In genomic region chr16:30747799-30748633, GRCh38 we compare ENCODE assay signal across 8 cellular contexts. TPM values are rescaled to one million over a fixed set of nuclear protein-coding genes. Genes with fewer than 3 reads are reported as not detected.
DNase-seq lines count a peak whose midpoint lies in the region; ATAC-seq, FAIRE-seq and TF ChIP-seq lines count a peak whose summit lies in the region.

Gene PHKG2, plus strand, starts transcription at chr16:30748425. Its CDS starts 396 bp downstream, at chr16:30748821.

- H3K9ac ChIP-seq in OCI-LY3 (ENCODE audit: low read length) = peak within 1 kb of the TSS; percentile 68

- peak within 1 kb of the TSS; percentile 76 for H3K4me2 ChIP-seq in OCI-LY3 (ENCODE audit: low read length)

- TF ChIP-seq CTCF in OCI-LY3 (IDR thresholded peaks at IDR 0.05; ENCODE audit: low read depth, low read length) = no peak

- H4K20me1 ChIP-seq in OCI-LY3 (ENCODE audit: insufficient read depth, low read length) = no peaks in the 10 kb centered on the region

- H3K9me3 ChIP-seq in OCI-LY3 (ENCODE audit: insufficient read depth, low read length) = no peaks in the 10 kb centered on the region
- H3K9me3 ChIP-seq in mesodermal cell (ENCODE audit: control insufficient read depth, low read length) = no peaks in the 10 kb centered on the region

- DNase-seq in D341Med (ENCODE audit: low spot score) = peak; percentile 96
- DNase-seq in HuH-7 (ENCODE audit: low spot score) = peak; percentile 98
- peak; percentile 97 for DNase-seq in activated CD8-positive, alpha-beta memory T cell treated with anti-CD3 and anti-CD28 coated beads, Interleukin-2, amount 50 U/mL, for 48 hours
- DNase-seq in stimulated activated CD8-positive, alpha-beta memory T cell treated with anti-CD3 and anti-CD28 coated beads, Interleukin-15, amount 100 ng/mL, for 4 hours (ENCODE audit: low read depth in 2 of 2) = peak; percentile 84 to 85

- H3K27me3 ChIP-seq in OCI-LY3 (ENCODE audit: low read depth, low read length) = no peaks in the 10 kb centered on the region

- WGBS in mesodermal cell (ENCODE audit: insufficient coverage in 2 of 2), 2 experiments = 10 to 13% methylated on average over 34 to 54 of the region's 60 CpGs

- H3K4me3 ChIP-seq in OCI-LY3 (ENCODE audit: low read length) = peak within 1 kb of the TSS; percentile 83
- peak within 1 kb of the TSS; percentile 59 for H3K4me3 ChIP-seq in mesodermal cell (ENCODE audit: extremely low read depth, insufficient read depth, low read length, poor library complexity, severe bottlenecking)

- peak within 1 kb of the TSS; percentile 46; the same call in 1 of the 2 replicates for H2AFZ ChIP-seq in OCI-LY3 (ENCODE audit: low read depth, low read length)

- peaks cover 23% of the 10 kb centered on the region for H3K79me2 ChIP-seq in OCI-LY3 (ENCODE audit: low read length)

- H3K36me3 ChIP-seq in OCI-LY3 (replicated peaks; ENCODE audit: low read depth, low read length) (peaks cover 20% of the 10 kb centered on the region), mesodermal cell (ENCODE audit: control insufficient read depth, insufficient read depth, low read length) (peaks cover 59% of the 10 kb centered on the region)

- FAIRE-seq in endometrium (lab: Jason Lieb, UNC) = peak; percentile 99

- H3K4me1 ChIP-seq in OCI-LY3 (ENCODE audit: low read length) = peaks cover 5% of the 10 kb centered on the region
- H3K4me1 ChIP-seq in mesodermal cell (ENCODE audit: control insufficient read depth, insufficient read depth, low read length, poor library complexity, severe bottlenecking) = peaks cover 12% of the 10 kb centered on the region

- peak within 1 kb of the TSS; percentile 28; the same call in 1 of the 2 replicates for H3K27ac ChIP-seq in OCI-LY3 (ENCODE audit: low read length)
- H3K27ac ChIP-seq in mesodermal cell (ENCODE audit: low read depth, low read length, severe bottlenecking) = peak within 1 kb of the TSS; percentile 78

- peak; percentile 98 for ATAC-seq in GM21515 (IDR thresholded peaks at IDR 0.05; ENCODE audit: unreplicated experiment)

RNA-seq across cellular contexts. Expression of gene PHKG2, which starts in this region (rescaled TPM):
- 32.7 TPM for polyA plus RNA-seq in mesodermal cell (2013, experiment 1 of 2)
- polyA plus RNA-seq in mesodermal cell (2013, experiment 2 of 2) = 27.0 TPM

Comparison
In these comparisons a context has a peak if more than half of its experiments do, and no peak if none do; other contexts are left out.
1. Peak in every context shown above with its lines: DNase-seq, ATAC-seq, H3K4me3 ChIP-seq and H3K27ac ChIP-seq.